ENCODE assay signal across 13 cellular contexts in the genomic region with DNA sequence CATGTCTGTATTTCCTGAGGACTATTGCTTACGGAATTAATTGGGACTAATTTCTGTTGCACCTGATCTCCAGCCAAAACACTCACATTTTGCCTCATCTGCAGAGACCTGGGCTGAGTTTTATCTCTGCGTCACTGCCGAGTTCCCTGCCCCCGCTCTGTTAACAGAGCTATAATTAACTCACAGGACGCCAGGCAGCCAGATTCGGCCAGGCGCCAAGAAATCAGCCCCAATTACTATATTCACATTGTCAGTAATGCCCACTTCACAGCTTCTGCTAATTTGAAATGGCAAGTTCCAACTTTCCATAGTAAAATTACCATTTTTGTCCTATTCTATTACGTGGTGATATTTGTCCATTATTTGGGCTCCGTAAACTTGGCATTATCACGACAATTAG.
DNase-seq lines count a peak whose midpoint lies in the region; ATAC-seq, FAIRE-seq and TF ChIP-seq lines count a peak whose summit lies in the region.
"Had no signal": no experiment of that assay in that cellular context is flagged by ENCODE, and none has a peak within 500 bp of the region (broad histone marks: within the 10 kb centered on the region; RNA-seq: fewer than 3 reads in every experiment).

No MANE protein-coding gene starts in this region.

- no peaks in the 10 kb centered on the region for H3K9me3 ChIP-seq in A549
- H3K9me3 ChIP-seq in colonic mucosa = no peaks in the 10 kb centered on the region
- H3K9me3 ChIP-seq: neutrophil had no signal

- CTCF ChIA-PET in A549 (lab: Yijun Ruan, JAX) = interaction anchor here (0.7 to 1.5 kb wide), 3 partner anchors 35 to 250 kb away, joined by 3 to 4 read pairs (median 3); no protein-coding TSS in a partner anchor

- H3K9me3 Mint-ChIP-seq in naive thymus-derived CD8-positive, alpha-beta T cell = no peaks in the 10 kb centered on the region

- peaks cover 0 to 3% (median 2%) of the 10 kb centered on the region in 3 donors for H3K36me3 Mint-ChIP-seq in naive thymus-derived CD8-positive, alpha-beta T cell

- H3K4me2 ChIP-seq in A549 = no peak overlapping the region

- no peak for TF ChIP-seq POLR2A in A549 (IDR thresholded peaks at IDR 0.05; ENCODE audit: low read length)

- no peak for FAIRE-seq in A549 (lab: Jason Lieb, UNC)
- FAIRE-seq: GM12892 had no signal

- H3K27ac Mint-ChIP-seq in naive thymus-derived CD8-positive, alpha-beta T cell = no peak overlapping the region

- ATAC-seq in A549 (no peak), GM21515 (IDR thresholded peaks at IDR 0.05; ENCODE audit: unreplicated experiment) (no peak)
- ATAC-seq in naive thymus-derived CD8-positive, alpha-beta T cell = no peak

- H3K27me3 ChIP-seq in colonic mucosa = no peaks in the 10 kb centered on the region
- H3K27me3 ChIP-seq: neutrophil had no signal

- TF ChIP-seq EP300 in A549 (IDR thresholded peaks at IDR 0.05) = no peak

- DNase-seq in A549 (ENCODE audit: low read depth in 1 of 2, low spot score in 1 of 2) = no peak
- peak; percentile 80 for DNase-seq in NCI-H2081 treated with DMSO at 0.1 percent for 48 hours (lab: John Stamatoyannopoulos, UW)
- DNase-seq in astrocyte of the hippocampus (ENCODE audit: low read depth, low spot score) = peak; percentile 76
- peak; percentile 61 for DNase-seq in left kidney (ENCODE audit: low read depth, low spot score)
- DNase-seq in activated gamma-delta T cell (lab: John Stamatoyannopoulos, UW) = no peak
- DNase-seq in naive thymus-derived CD8-positive, alpha-beta T cell = no peak
- no peak for DNase-seq in colonic mucosa
- DNase-seq: foreskin fibroblast, IMR-90 had no signal

- POLR2A ChIA-PET in A549 (lab: Yijun Ruan, JAX) = no interaction called here
- POLR2A ChIA-PET in naive thymus-derived CD8-positive, alpha-beta T cell (lab: Charles Lee) = no interaction called here

- no peak overlapping the region for H3K4me3 Mint-ChIP-seq in naive thymus-derived CD8-positive, alpha-beta T cell

- H3K9ac ChIP-seq in colonic mucosa (ENCODE audit: low read depth in 2 of 2, low read length in 2 of 2) = no peak overlapping the region

- 89% methylated on average over 10 of the region's 10 CpGs for WGBS in A549 (ENCODE audit: missing lambda C conversion rate)

- H3K4me1 Mint-ChIP-seq in naive thymus-derived CD8-positive, alpha-beta T cell = peaks cover 4 to 17% (median 10%) of the 10 kb centered on the region in 4 donors

- no peaks in the 10 kb centered on the region for H3K27me3 Mint-ChIP-seq in naive thymus-derived CD8-positive, alpha-beta T cell

- no peak for TF ChIP-seq RAD21 in A549 (conservative IDR thresholded peaks at IDR 0.05 in 1 of 2, IDR thresholded peaks at IDR 0.05 in 1 of 2)

- peak overlapping the region; percentile 34 to 43; a peak in 4 of 6 replicates for H3K27ac ChIP-seq in A549
- H3K27ac ChIP-seq in colonic mucosa = no peak overlapping the region
- H3K27ac ChIP-seq: neutrophil, SK-N-MC had no signal

- no peaks in the 10 kb centered on the region for H3K36me3 ChIP-seq in colonic mucosa

- H3K4me3 ChIP-seq in A549 (no peak overlapping the region), colonic mucosa (no peak overlapping the region)
- H3K4me3 ChIP-seq: SK-N-MC had no signal

- H3K4me1 ChIP-seq in A549 = peaks cover 52% of the 10 kb centered on the region
- H3K4me1 ChIP-seq in colonic mucosa = no peaks in the 10 kb centered on the region

- intact Hi-C loops in colonic mucosa (cut with DNase I) = no loop called here

- TF ChIP-seq CTCF in A549 (IDR thresholded peaks at IDR 0.05) = no peak
- no peak for TF ChIP-seq CTCF in colonic mucosa (IDR thresholded peaks at IDR 0.05)

TF ChIP-seq in A549, 52 proteins besides CTCF, POLR2A, EP300 and RAD21:
- TF ChIP-seq JUN (IDR thresholded peaks at IDR 0.05) (no peak), EHF (CRISPR knock-in tag; IDR thresholded peaks at IDR 0.05) (no peak)
- TF ChIP-seq, protein P1, sequence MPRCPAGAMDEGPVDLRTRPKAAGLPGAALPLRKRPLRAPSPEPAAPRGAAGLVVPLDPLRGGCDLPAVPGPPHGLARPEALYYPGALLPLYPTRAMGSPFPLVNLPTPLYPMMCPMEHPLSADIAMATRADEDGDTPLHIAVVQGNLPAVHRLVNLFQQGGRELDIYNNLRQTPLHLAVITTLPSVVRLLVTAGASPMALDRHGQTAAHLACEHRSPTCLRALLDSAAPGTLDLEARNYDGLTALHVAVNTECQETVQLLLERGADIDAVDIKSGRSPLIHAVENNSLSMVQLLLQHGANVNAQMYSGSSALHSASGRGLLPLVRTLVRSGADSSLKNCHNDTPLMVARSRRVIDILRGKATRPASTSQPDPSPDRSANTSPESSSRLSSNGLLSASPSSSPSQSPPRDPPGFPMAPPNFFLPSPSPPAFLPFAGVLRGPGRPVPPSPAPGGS (IDR thresholded peaks at IDR 0.05) = no peak

Comparison
In these comparisons a context has a peak if more than half of its experiments do, and no peak if none do; other contexts are left out.
1. DNase-seq: peak in NCI-H2081 treated with DMSO at 0.1 percent for 48 hours (single experiment), astrocyte of the hippocampus (single experiment) and left kidney (single experiment); none in A549 (0 of 2), activated gamma-delta T cell (single experiment), naive thymus-derived CD8-positive, alpha-beta T cell (0 of 10) and colonic mucosa (single experiment).